ENCODE assay signal across 24 cellular contexts in the genomic region with DNA sequence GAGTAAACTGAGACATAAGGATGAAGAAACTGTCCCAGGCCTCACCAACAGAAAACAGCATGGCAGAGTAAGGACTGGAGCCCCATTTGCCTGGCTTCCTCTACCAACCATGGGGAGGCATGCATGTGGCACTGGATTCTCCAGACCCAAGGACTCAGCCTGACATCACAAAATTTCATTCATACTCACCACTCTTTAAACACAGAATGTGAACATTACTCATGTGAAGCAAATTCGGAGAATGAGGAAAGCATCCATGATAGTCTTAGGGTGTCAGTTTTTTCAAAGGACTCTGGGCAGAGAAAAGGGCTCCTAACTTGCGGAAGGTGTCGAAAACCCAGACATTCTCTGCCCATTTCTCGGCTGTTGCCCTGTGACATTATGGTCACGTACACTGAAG.
"Had no signal": no experiment of that assay in that cellular context is flagged by ENCODE, and none has a peak within 500 bp of the region (broad histone marks: within the 10 kb centered on the region; RNA-seq: fewer than 3 reads in every experiment).

No MANE protein-coding gene starts in this region.

- H3K27me3 ChIP-seq: esophagus squamous epithelium, left lung, sigmoid colon, testis had no signal

- H3K4me1 ChIP-seq: esophagus squamous epithelium, left lung, sigmoid colon, testis had no signal

- H3K4me3 Mint-ChIP-seq: activated naive CD8-positive, alpha-beta T cell treated with anti-CD3 and anti-CD28 coated beads, Interleukin-2, amount 10 ng/mL, durations not matched to agents 7 days and 5 days; activated T-cell treated with anti-CD3 and anti-CD28 coated beads, Interleukin-2, amount 50 U/mL, for 4 hours; natural killer cell; T-helper 17 cell; type B pancreatic cell had no signal

- H3K9me3 Mint-ChIP-seq: activated naive CD8-positive, alpha-beta T cell treated with anti-CD3 and anti-CD28 coated beads, Interleukin-2, amount 10 ng/mL, durations not matched to agents 7 days and 5 days; activated T-cell treated with anti-CD3 and anti-CD28 coated beads, Interleukin-2, amount 50 U/mL, for 4 hours; activated T-helper 2 cell treated with anti-CD3 and anti-CD28 coated beads, Interferon-gamma antibody, Interleukin-2, Interleukin-4, amounts not matched to agents 10 μg/mL and 5 μg/mL and 100 μg/mL, durations not matched to agents 14 hours and 24 hours and 36 hours; natural killer cell; type B pancreatic cell had no signal

- H3K36me3 ChIP-seq: esophagus squamous epithelium, left lung, sigmoid colon had no signal

- DNase-seq: activated CD4-positive, alpha-beta T cell treated with anti-CD3 and anti-CD28 coated beads for 1 hour; activated CD4-positive, alpha-beta T cell treated with anti-CD3 and anti-CD28 coated beads, Interleukin-2, amount 50 U/mL, for 4 hours; activated CD8-positive, alpha-beta memory T cell treated with anti-CD3 and anti-CD28 coated beads for 24 hours; activated CD8-positive, alpha-beta memory T cell treated with anti-CD3 and anti-CD28 coated beads, Interleukin-2, amount 50 U/mL, for 4 hours; activated naive CD4-positive, alpha-beta T cell; activated naive CD8-positive, alpha-beta T cell treated with anti-CD3 and anti-CD28 coated beads, Interleukin-2, amount 10 ng/mL, durations not matched to agents 7 days and 5 days; activated T-cell treated with anti-CD3 and anti-CD28 coated beads, Interleukin-2, amount 50 U/mL, for 4 hours; amniotic stem cell; cerebellar nuclear complex; esophagus squamous epithelium; left lung; natural killer cell; retina; sigmoid colon; stimulated activated CD4-positive, alpha-beta T cell treated with anti-CD3 and anti-CD28 coated beads, Interleukin-2, amount 100 ng/mL, for 48 hours; stimulated activated naive CD4-positive, alpha-beta T cell; T-helper 17 cell; testis had no signal

- H3K27ac Mint-ChIP-seq: activated naive CD8-positive, alpha-beta T cell treated with anti-CD3 and anti-CD28 coated beads, Interleukin-2, amount 10 ng/mL, durations not matched to agents 7 days and 5 days; activated T-helper 2 cell treated with anti-CD3 and anti-CD28 coated beads, Interferon-gamma antibody, Interleukin-2, Interleukin-4, amounts not matched to agents 10 μg/mL and 5 μg/mL and 100 μg/mL, durations not matched to agents 14 hours and 24 hours and 36 hours; natural killer cell; progenitor cell of endocrine pancreas; T-helper 17 cell; type B pancreatic cell had no signal

- H3K36me3 Mint-ChIP-seq: natural killer cell had no signal

- H3K4me3 ChIP-seq: coronary artery, esophagus squamous epithelium, left lung, lung, sigmoid colon, testis had no signal

- H3K9me3 ChIP-seq: esophagus squamous epithelium, left lung, sigmoid colon, testis had no signal

- ATAC-seq: activated T-cell treated with anti-CD3 and anti-CD28 coated beads, Interleukin-2, amount 50 U/mL, for 4 hours; left lung; natural killer cell; T-helper 17 cell had no signal

- H3K4me1 Mint-ChIP-seq: activated naive CD8-positive, alpha-beta T cell treated with anti-CD3 and anti-CD28 coated beads, Interleukin-2, amount 10 ng/mL, durations not matched to agents 7 days and 5 days; natural killer cell; T-helper 17 cell had no signal

- H3K27me3 Mint-ChIP-seq: activated naive CD8-positive, alpha-beta T cell treated with anti-CD3 and anti-CD28 coated beads, Interleukin-2, amount 10 ng/mL, durations not matched to agents 7 days and 5 days; progenitor cell of endocrine pancreas; T-helper 17 cell; type B pancreatic cell had no signal

- H3K27ac ChIP-seq: coronary artery, esophagus squamous epithelium, left lung, sigmoid colon, testis, VCaP had no signal
